21 cellular contexts compared by ENCODE assay signal in the genomic region with DNA sequence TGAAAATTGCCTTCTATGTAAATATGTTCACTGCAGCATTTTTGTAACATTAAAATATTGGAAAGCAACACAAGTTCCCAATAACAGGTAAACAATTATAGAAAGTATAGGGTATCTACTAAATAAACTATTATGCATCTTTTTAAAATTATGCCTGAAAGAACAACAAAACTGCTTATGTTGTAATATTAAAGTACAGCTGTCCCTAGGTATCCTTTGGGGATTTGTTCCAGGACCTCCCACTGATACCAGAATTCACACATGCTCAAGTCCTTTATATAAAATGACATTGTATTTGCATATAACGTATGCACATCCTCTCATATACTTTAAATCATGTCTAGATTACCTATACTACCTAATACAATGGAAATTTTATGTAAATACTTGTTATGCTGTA.
"Had no signal": no experiment of that assay in that cellular context is flagged by ENCODE, and none has a peak within 500 bp of the region (broad histone marks: within the 10 kb centered on the region; RNA-seq: fewer than 3 reads in every experiment).

No MANE protein-coding gene starts in this region.

- H3K36me3 ChIP-seq: heart right ventricle, sigmoid colon, spleen, tibial artery had no signal

- ATAC-seq: activated CD4-positive, alpha-beta T cell treated with anti-CD3 and anti-CD28 coated beads for 36 hours; activated T-helper 17 cell treated with anti-CD3 and anti-CD28 coated beads, Interleukin-2, amount 50 U/mL, for 72 hours; heart right ventricle; left cardiac atrium; natural killer cell had no signal

- H3K9me3 ChIP-seq: sigmoid colon, tibial artery had no signal

- DNase-seq: activated B cell treated with CpG ODN at 0.5 μM for 24 hours; activated CD4-positive, alpha-beta T cell treated with anti-CD3 and anti-CD28 coated beads for 36 hours; activated CD4-positive, alpha-beta T cell treated with anti-CD3 and anti-CD28 coated beads, Interleukin-2, amount 50 U/mL, for 4 hours; activated CD8-positive, alpha-beta memory T cell treated with anti-CD3 and anti-CD28 coated beads for 24 hours; activated CD8-positive, alpha-beta memory T cell treated with anti-CD3 and anti-CD28 coated beads, Interleukin-2, amount 50 U/mL, for 4 hours; activated naive CD4-positive, alpha-beta T cell; activated T-cell treated with anti-CD3 and anti-CD28 coated beads, Interleukin-2, amount 50 U/mL, for 24 hours; cerebellar nuclear complex; cortex of kidney; heart right ventricle; islet precursor cell; left cardiac atrium; midbrain; natural killer cell; retina; sigmoid colon; spleen; stimulated activated CD4-positive, alpha-beta T cell treated with anti-CD3 and anti-CD28 coated beads, Interleukin-4, amount 100 ng/mL, for 1 hour; tibial artery had no signal

- H3K4me3 ChIP-seq: heart right ventricle, sigmoid colon, spleen, tibial artery had no signal

- H3K27me3 ChIP-seq: heart right ventricle, sigmoid colon, spleen, tibial artery had no signal

- H3K27ac ChIP-seq: epithelial cell of prostate, sigmoid colon, spleen, tibial artery had no signal
